8 cellular contexts compared by ENCODE assay signal in the genomic region with DNA sequence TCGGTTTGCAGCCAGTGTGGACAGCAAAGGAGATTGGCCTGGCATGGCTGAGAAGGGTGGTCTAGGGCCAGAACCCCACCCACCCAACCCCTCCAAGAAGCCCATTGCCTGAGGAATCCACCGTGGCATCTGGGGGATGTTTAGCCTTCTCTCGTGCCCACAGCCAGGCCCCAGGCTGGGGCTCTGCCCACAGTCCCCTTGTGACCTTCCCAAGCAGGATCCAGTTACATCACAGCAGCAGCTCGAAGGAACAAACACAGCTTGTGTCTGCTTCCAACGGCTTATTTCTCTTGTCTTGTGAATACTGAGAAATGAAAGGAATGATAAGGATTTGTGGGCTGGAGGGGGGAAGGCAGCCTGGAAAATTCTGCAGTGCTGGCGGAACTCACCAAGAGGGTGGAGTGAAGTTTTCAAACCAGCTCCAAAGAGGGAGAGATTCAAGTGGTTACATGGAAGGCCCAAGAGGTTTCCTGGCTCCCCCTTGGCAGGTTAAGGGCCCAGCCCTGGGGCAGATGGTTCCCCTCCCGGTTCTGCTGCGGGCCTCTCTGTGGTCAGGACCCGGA.
DNase-seq lines count a peak whose midpoint lies in the region; ATAC-seq, FAIRE-seq and TF ChIP-seq lines count a peak whose summit lies in the region.
"Had no signal": no experiment of that assay in that cellular context is flagged by ENCODE, and none has a peak within 500 bp of the region (broad histone marks: within the 10 kb centered on the region; RNA-seq: fewer than 3 reads in every experiment).

No MANE protein-coding gene starts in this region.

- H3K4me3 ChIP-seq in dorsolateral prefrontal cortex (no peak overlapping the region), upper lobe of left lung (no peak overlapping the region)
- no peak overlapping the region for H3K4me3 ChIP-seq in CD8-positive, alpha-beta T cell (ENCODE audit: low read depth, low read length)

- TF ChIP-seq CTCF in dorsolateral prefrontal cortex (IDR thresholded peaks at IDR 0.05 in 54 of 56, conservative IDR thresholded peaks at IDR 0.05 in 2 of 56; ENCODE audit: low read depth in 1 of 56, partially characterized antibody in 56 of 56) (no peak), mesothelial cell of epicardium (IDR thresholded peaks at IDR 0.05; ENCODE audit: unreplicated experiment) (no peak), upper lobe of left lung (IDR thresholded peaks at IDR 0.05) (no peak)
- no peak for TF ChIP-seq CTCF in CD8-positive, alpha-beta T cell (IDR thresholded peaks at IDR 0.05)

- no peaks in the 10 kb centered on the region for H3K27me3 Mint-ChIP-seq in mesothelial cell of epicardium (ENCODE audit: low read depth)
- no peaks in the 10 kb centered on the region for H3K27me3 Mint-ChIP-seq in CD8-positive, alpha-beta T cell (ENCODE audit: low read depth)

- H3K27ac Mint-ChIP-seq in mesothelial cell of epicardium, result peak overlapping the region; percentile 97
- H3K27ac Mint-ChIP-seq in CD8-positive, alpha-beta T cell, result no peak overlapping the region

- CTCF ChIA-PET in CD8-positive, alpha-beta T cell (lab: Charles Lee), result interaction anchor here (1.0 kb wide), 1 partner anchor 11 kb away, joined by 3 read pairs; no protein-coding TSS in a partner anchor

- intact Hi-C loops in dorsolateral prefrontal cortex (cut with DNase I), result no loop called here
- intact Hi-C loops in CD8-positive, alpha-beta T cell (cut with DNase I, micrococcal nuclease), result no loop called here

- H3K27me3 ChIP-seq in dorsolateral prefrontal cortex (no peaks in the 10 kb centered on the region), upper lobe of left lung (no peaks in the 10 kb centered on the region)
- H3K27me3 ChIP-seq in CD8-positive, alpha-beta T cell (ENCODE audit: insufficient read depth, low read length), result no peaks in the 10 kb centered on the region

- peak in 1 of 4 donors; percentile 56 for TF ChIP-seq EP300 in upper lobe of left lung (IDR thresholded peaks at IDR 0.05)

- H3K9me3 ChIP-seq in upper lobe of left lung, result no peaks in the 10 kb centered on the region
- H3K9me3 ChIP-seq in CD8-positive, alpha-beta T cell (ENCODE audit: low read length), result no peaks in the 10 kb centered on the region

- TF ChIP-seq POLR2A in upper lobe of left lung (IDR thresholded peaks at IDR 0.05), result peak in 1 of 4 donors; percentile 14

- WGBS in upper lobe of left lung, 2 donors, result 34 to 40% methylated on average over 9 of the region's 9 CpGs

- H3K27ac ChIP-seq in dorsolateral prefrontal cortex, result peak overlapping the region in 39 of 59 donors; percentile 10 to 83 (median 52)
- H3K27ac ChIP-seq in upper lobe of left lung, result peak overlapping the region; percentile 22 to 79 (median 62)
- no peak overlapping the region for H3K27ac ChIP-seq in CD8-positive, alpha-beta T cell (ENCODE audit: low read depth, low read length)

- peak; percentile 54 to 83 for ATAC-seq in upper lobe of left lung (ENCODE audit: low FRiP score in 2 of 2)
- ATAC-seq in CD8-positive, alpha-beta T cell, result no peak

- POLR2A ChIA-PET in CD8-positive, alpha-beta T cell (lab: Charles Lee), result no interaction called here

- peaks cover 15 to 36% (median 28%) of the 10 kb centered on the region in 4 donors for H3K4me1 ChIP-seq in upper lobe of left lung
- no peaks in the 10 kb centered on the region for H3K4me1 ChIP-seq in CD8-positive, alpha-beta T cell (ENCODE audit: insufficient read depth, low read length)

- no peak overlapping the region for H3K4me3 Mint-ChIP-seq in mesothelial cell of epicardium
- no peak overlapping the region for H3K4me3 Mint-ChIP-seq in CD8-positive, alpha-beta T cell

- peaks cover 5% of the 10 kb centered on the region for H3K9me3 Mint-ChIP-seq in mesothelial cell of epicardium
- H3K9me3 Mint-ChIP-seq in CD8-positive, alpha-beta T cell, result no peaks in the 10 kb centered on the region

- no peaks in the 10 kb centered on the region for H3K36me3 ChIP-seq in upper lobe of left lung
- H3K36me3 ChIP-seq in CD8-positive, alpha-beta T cell (ENCODE audit: insufficient read depth, low read length), result no peaks in the 10 kb centered on the region

- H3K4me1 Mint-ChIP-seq in mesothelial cell of epicardium, result peaks cover 32% of the 10 kb centered on the region
- H3K4me1 Mint-ChIP-seq in CD8-positive, alpha-beta T cell (ENCODE audit: low read depth), result peaks cover 5% of the 10 kb centered on the region

- DNase-seq in NCI-H2171 treated with DMSO at 0.1 percent for 48 hours (lab: John Stamatoyannopoulos, UW) (peak; percentile 57), dorsolateral prefrontal cortex (peak in 1 of 10 donors; percentile 15), mesothelial cell of epicardium (ENCODE audit: low spot score in 2 of 2, unreplicated experiment in 2 of 2) (no peak), upper lobe of left lung (peak; percentile 57 to 65), frontal cortex (ENCODE audit: low spot score in 2 of 2) (no peak), NCI-H146 treated with DMSO at 0.1 percent for 48 hours (lab: John Stamatoyannopoulos, UW; ENCODE audit: unreplicated experiment) (no peak)
- no peak for DNase-seq in CD8-positive, alpha-beta T cell
- DNase-seq: stimulated activated CD4-positive, alpha-beta T cell treated with anti-CD3 and anti-CD28 coated beads, Interleukin-2, amount 100 ng/mL, for 48 hours had no signal

- no peak for FAIRE-seq in frontal cortex (lab: Jason Lieb, UNC)

- peaks cover 20% of the 10 kb centered on the region for H3K36me3 Mint-ChIP-seq in mesothelial cell of epicardium
- no peaks in the 10 kb centered on the region for H3K36me3 Mint-ChIP-seq in CD8-positive, alpha-beta T cell

Comparison
In these comparisons a context has a peak if more than half of its experiments do, and no peak if none do; other contexts are left out.
1. DNase-seq: peak in NCI-H2171 treated with DMSO at 0.1 percent for 48 hours (single experiment) and upper lobe of left lung (2 of 2); none in mesothelial cell of epicardium (0 of 2), frontal cortex (0 of 2), NCI-H146 treated with DMSO at 0.1 percent for 48 hours (single experiment) and CD8-positive, alpha-beta T cell (0 of 7).